12 cellular contexts compared by ENCODE assay signal in genomic region chr9:107819772-107820171, GRCh38.
A peak's percentile ranks its signal among the peaks of the same experiment; 100 is the strongest.
DNase-seq lines count a peak whose midpoint lies in the region; TF ChIP-seq lines count a peak whose summit lies in the region.
"Had no signal": no experiment of that assay in that cellular context is flagged by ENCODE, and none has a peak within 500 bp of the region (broad histone marks: within the 10 kb centered on the region; RNA-seq: fewer than 3 reads in every experiment).

No MANE protein-coding gene starts in this region.

- no peaks in the 10 kb centered on the region for H3K27me3 ChIP-seq in uterus

- H3K4me1 ChIP-seq in uterus = no peaks in the 10 kb centered on the region
- H3K4me1 ChIP-seq: psoas muscle had no signal

- no peak overlapping the region for H3K27ac Mint-ChIP-seq in nephron progenitor cell

- no peak overlapping the region for H3K4me3 ChIP-seq in uterus
- H3K4me3 ChIP-seq: psoas muscle had no signal

- intact Hi-C loops in uterus (cut with DNase I; ENCODE audit: low total_unique reads) = no loop called here

- TF ChIP-seq POLR2A in uterus (IDR thresholded peaks at IDR 0.05) = no peak

- H3K4me1 Mint-ChIP-seq in nephron progenitor cell = peaks cover 23% of the 10 kb centered on the region

- TF ChIP-seq CTCF in nephron progenitor cell (IDR thresholded peaks at IDR 0.05) (no peak), uterus (IDR thresholded peaks at IDR 0.05) (no peak)

- no peak overlapping the region for H3K27ac ChIP-seq in uterus
- H3K27ac ChIP-seq: psoas muscle had no signal

- no peaks in the 10 kb centered on the region for H3K9me3 Mint-ChIP-seq in nephron progenitor cell

- DNase-seq in DMS79 treated with DMSO at 0.1 percent for 48 hours (lab: John Stamatoyannopoulos, UW) (peak; percentile 76), NCI-H146 (lab: John Stamatoyannopoulos, UW) (peak; percentile 83), SHP77 treated with DMSO at 0.1 percent for 48 hours (lab: John Stamatoyannopoulos, UW) (peak; percentile 35), mucosa of gallbladder (ENCODE audit: low spot score) (peak; percentile 11), NCI-H226 (no peak), nephron progenitor cell (no peak), NCI-H2227 treated with DMSO at 0.1 percent for 48 hours (lab: John Stamatoyannopoulos, UW) (no peak), uterus (no peak)
- DNase-seq: activated CD8-positive, alpha-beta memory T cell treated with anti-CD3 and anti-CD28 coated beads, Interleukin-2, amount 50 U/mL, for 48 hours; psoas muscle; stimulated activated CD4-positive, alpha-beta T cell treated with anti-CD3 and anti-CD28 coated beads, Interleukin-4, amount 100 ng/mL, for 24 hours; stimulated activated naive CD4-positive, alpha-beta T cell treated with Interleukin-2 at 50 U/mL for 16 hours had no signal

- H3K9me3 ChIP-seq in uterus = no peaks in the 10 kb centered on the region
- H3K9me3 ChIP-seq: psoas muscle had no signal

- peaks cover 23% of the 10 kb centered on the region for H3K27me3 Mint-ChIP-seq in nephron progenitor cell (ENCODE audit: low read depth, poor library complexity)

- H3K36me3 Mint-ChIP-seq in nephron progenitor cell (ENCODE audit: low read depth) = no peaks in the 10 kb centered on the region

- H3K36me3 ChIP-seq in uterus = no peaks in the 10 kb centered on the region

- no peak overlapping the region for H3K4me3 Mint-ChIP-seq in nephron progenitor cell

Comparison
In these comparisons a context has a peak if more than half of its experiments do, and no peak if none do; other contexts are left out.
1. DNase-seq: peak in DMS79 treated with DMSO at 0.1 percent for 48 hours (single experiment), NCI-H146 (single experiment), SHP77 treated with DMSO at 0.1 percent for 48 hours (single experiment) and mucosa of gallbladder (single experiment); none in NCI-H226 (single experiment), nephron progenitor cell (single experiment), NCI-H2227 treated with DMSO at 0.1 percent for 48 hours (single experiment) and uterus (0 of 2).